9 cellular contexts compared by ENCODE assay signal in the genomic region with DNA sequence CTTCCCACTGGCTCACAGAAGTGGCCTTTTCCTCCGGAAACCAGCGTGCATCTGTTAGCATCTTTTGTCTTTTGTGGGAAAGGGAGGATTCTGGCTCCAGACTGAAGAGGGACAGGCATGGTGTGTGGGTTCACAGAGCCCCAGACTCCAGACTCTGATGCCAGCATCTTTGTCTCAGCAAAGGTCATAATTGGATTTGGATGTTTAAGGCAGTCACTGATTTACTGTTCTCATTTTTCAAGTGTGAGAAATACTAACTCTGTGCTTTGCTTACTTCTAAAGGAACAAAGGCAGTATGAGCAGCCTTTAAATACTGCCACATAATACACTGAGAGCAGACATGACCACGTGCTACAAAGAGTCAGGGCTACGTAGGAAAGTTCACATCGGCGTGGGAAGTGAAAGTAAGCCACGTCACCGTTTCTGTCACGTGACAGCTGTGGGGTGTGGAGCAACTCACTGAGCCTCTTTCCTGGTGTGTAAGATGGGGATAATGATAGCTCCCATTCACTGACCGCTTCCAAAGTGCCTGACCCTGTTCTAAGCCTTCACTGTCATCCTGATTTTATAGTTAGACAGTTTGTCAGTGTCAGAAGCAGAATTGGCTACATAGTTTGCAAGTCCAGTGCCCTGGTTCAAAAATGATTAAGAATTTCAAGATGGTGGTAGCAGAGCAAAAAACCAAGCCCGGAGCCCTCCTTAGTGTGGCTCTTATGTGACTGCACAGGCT. TPM values are rescaled to one million over a fixed set of nuclear protein-coding genes. Genes with fewer than 3 reads are reported as not detected.
DNase-seq lines count a peak whose midpoint lies in the region; ATAC-seq and TF ChIP-seq lines count a peak whose summit lies in the region.
"Had no signal": no experiment of that assay in that cellular context is flagged by ENCODE, and none has a peak within 500 bp of the region (broad histone marks: within the 10 kb centered on the region; RNA-seq: fewer than 3 reads in every experiment).

No MANE protein-coding gene starts in this region.

- no peaks in the 10 kb centered on the region for H3K27me3 Mint-ChIP-seq in T-helper 17 cell

- DNase-seq in NCI-H2107 treated with DMSO at 0.1 percent for 48 hours (lab: John Stamatoyannopoulos, UW; ENCODE audit: unreplicated experiment) = peak; percentile 23
- no peak for DNase-seq in NCI-H2107 (lab: John Stamatoyannopoulos, UW)
- peak; percentile 41 to 66 (median 55) for DNase-seq in T-helper 17 cell
- peak; percentile 72 to 93 for DNase-seq in ascending aorta (ENCODE audit: low spot score in 2 of 2)
- DNase-seq in hypothalamus (lab: John Stamatoyannopoulos, UW) = peak in 47 of 51 donors; percentile 1 to 77 (median 45)
- peak; percentile 71 for DNase-seq in stimulated activated CD4-positive, alpha-beta T cell treated with anti-CD3 and anti-CD28 coated beads, Interleukin-12 subunit alpha, Interleukin-12 subunit beta, amount 100 ng/mL, for 4 hours
- DNase-seq in NCI-H526 treated with DMSO at 0.1 percent for 48 hours (lab: John Stamatoyannopoulos, UW) = no peak

- H3K4me3 ChIP-seq in ascending aorta = no peak overlapping the region

- TF ChIP-seq CTCF in ascending aorta (IDR thresholded peaks at IDR 0.05) = no peak

- H3K27ac ChIP-seq in ascending aorta = peak overlapping the region; percentile 64 to 71
- H3K27ac ChIP-seq: C4-2B had no signal

- ATAC-seq in HG03442 (IDR thresholded peaks at IDR 0.05; ENCODE audit: unreplicated experiment) = peak; percentile 58
- ATAC-seq in T-helper 17 cell = peak; percentile 71

- no peaks in the 10 kb centered on the region for H3K36me3 ChIP-seq in ascending aorta

- no peaks in the 10 kb centered on the region for H3K36me3 Mint-ChIP-seq in T-helper 17 cell (ENCODE audit: low read depth)

- H3K4me3 Mint-ChIP-seq in T-helper 17 cell = peak overlapping the region; percentile 90

- intact Hi-C loops in ascending aorta (cut with DNase I) = loop anchor here (5.0 to 10.0 kb wide), 2 partner anchors 697 to 1085 kb away; no protein-coding TSS in a partner anchor

- peaks cover 41% of the 10 kb centered on the region for H3K4me1 Mint-ChIP-seq in T-helper 17 cell

- peaks cover 0 to 6% of the 10 kb centered on the region in 2 donors for H3K4me1 ChIP-seq in ascending aorta

- no peaks in the 10 kb centered on the region for H3K27me3 ChIP-seq in ascending aorta

- H3K27ac Mint-ChIP-seq in T-helper 17 cell = peak overlapping the region; percentile 97

- no peaks in the 10 kb centered on the region for H3K9me3 ChIP-seq in T-helper 17 cell (ENCODE audit: control insufficient read depth, low read length, poor library complexity, severe bottlenecking)
- no peaks in the 10 kb centered on the region for H3K9me3 ChIP-seq in ascending aorta

RNA-seq across cellular contexts. Expression of a gene that starts 24.8 kb away (rescaled TPM):
- total RNA-seq in T-helper 17 cell (1,000 to 10,000 TPM; 5,781 to 7,183 TPM), ascending aorta (2,397 TPM)

RNA-seq across cellular contexts. Expression of a gene that starts 43.7 kb away (rescaled TPM):
- under 1 TPM in 1 of 2 donors, not detected in 1; 0.85 TPM for total RNA-seq in T-helper 17 cell
- total RNA-seq in ascending aorta = 0.53 TPM

Comparison
In these comparisons a context has a peak if more than half of its experiments do, and no peak if none do; other contexts are left out.
1. DNase-seq: peak in NCI-H2107 treated with DMSO at 0.1 percent for 48 hours (single experiment), T-helper 17 cell (3 of 3), ascending aorta (2 of 2), hypothalamus (47 of 51) and stimulated activated CD4-positive, alpha-beta T cell treated with anti-CD3 and anti-CD28 coated beads, Interleukin-12 subunit alpha, Interleukin-12 subunit beta, amount 100 ng/mL, for 4 hours (single experiment); none in NCI-H2107 (single experiment) and NCI-H526 treated with DMSO at 0.1 percent for 48 hours (single experiment).